8 cellular contexts compared by ENCODE assay signal in the genomic region with DNA sequence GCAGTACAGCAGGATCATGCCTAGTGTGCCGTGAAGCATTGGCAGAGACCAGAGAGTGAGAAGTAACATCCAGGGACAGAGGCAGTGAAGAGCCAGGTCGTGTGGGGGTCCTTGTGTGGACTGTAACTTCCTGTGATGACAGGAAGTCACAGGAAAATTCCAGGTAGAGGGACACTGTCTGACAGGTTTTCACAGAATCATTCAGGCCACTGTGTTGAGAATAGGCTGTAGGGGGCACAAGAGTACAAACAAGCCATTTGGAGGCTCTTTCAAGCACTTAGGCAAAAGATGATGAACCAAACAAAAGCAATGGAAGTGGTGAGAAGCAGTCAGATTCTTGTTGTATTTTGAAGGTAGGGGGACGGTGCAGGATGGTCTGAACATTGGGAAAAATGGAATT. TPM values are rescaled to one million over a fixed set of nuclear protein-coding genes. Genes with fewer than 3 reads are reported as not detected.
A peak's percentile ranks its signal among the peaks of the same experiment; 100 is the strongest.
DNase-seq lines count a peak whose midpoint lies in the region; ATAC-seq and TF ChIP-seq lines count a peak whose summit lies in the region.
"Had no signal": no experiment of that assay in that cellular context is flagged by ENCODE, and none has a peak within 500 bp of the region (broad histone marks: within the 10 kb centered on the region; RNA-seq: fewer than 3 reads in every experiment).

No MANE protein-coding gene starts in this region.

- H3K4me3 ChIP-seq in LNCaP clone FGC (ENCODE audit: low read depth, low read length) (no peak overlapping the region), liver (ENCODE audit: low read depth in 1 of 3, low read length in 3 of 3) (no peak overlapping the region)
- H3K4me3 ChIP-seq: SK-N-MC had no signal

- H3K4me1 ChIP-seq in liver (ENCODE audit: control insufficient read depth in 4 of 4, insufficient read depth in 4 of 4, low read length in 3 of 4): no peaks in the 10 kb centered on the region

- peak; percentile 95 for TF ChIP-seq RAD21 in liver (IDR thresholded peaks at IDR 0.05)

- TF ChIP-seq CTCF in LNCaP clone FGC (IDR thresholded peaks at IDR 0.05; ENCODE audit: control insufficient read depth, extremely low read depth, insufficient read depth) (peak; percentile 37), liver (IDR thresholded peaks at IDR 0.05; ENCODE audit: low read depth, low read length, missing input control) (peak; percentile 66)

- no peak overlapping the region for H3K9ac ChIP-seq in liver (ENCODE audit: low read depth in 1 of 2, low read length in 2 of 2)

- no peaks in the 10 kb centered on the region for H3K36me3 ChIP-seq in liver (ENCODE audit: control insufficient read depth in 4 of 4, insufficient read depth in 3 of 4, low read depth in 1 of 4, low read length in 3 of 4)

- H3K27ac ChIP-seq in liver (ENCODE audit: low read depth in 1 of 2, low read length in 2 of 2): no peak overlapping the region
- H3K27ac ChIP-seq: SK-N-MC had no signal

- no peaks in the 10 kb centered on the region for H3K9me3 ChIP-seq in liver (ENCODE audit: control insufficient read depth in 4 of 4, low read length in 3 of 4)

- 63% methylated on average over 3 of the region's 3 CpGs for WGBS in liver

- no peaks in the 10 kb centered on the region for H3K27me3 ChIP-seq in liver (ENCODE audit: control insufficient read depth in 4 of 4, insufficient read depth in 4 of 4, low read length in 3 of 4)

- ATAC-seq in GM19397 (IDR thresholded peaks at IDR 0.05; ENCODE audit: unreplicated experiment): no peak

- peak; percentile 31 for DNase-seq in GDM1 (lab: John Stamatoyannopoulos, UW)
- peak; percentile 3 for DNase-seq in LNCaP clone FGC (ENCODE audit: low read depth)
- DNase-seq in cerebellum (ENCODE audit: low spot score): peak; percentile 23
- DNase-seq in ecto neural progenitor cell (ENCODE audit: low spot score): no peak
- no peak for DNase-seq in NCI-H226

TF ChIP-seq in liver, 16 proteins besides CTCF, POLR2A, EP300 and RAD21:
- TF ChIP-seq GABPA (IDR thresholded peaks at IDR 0.05 in 1 of 2, conservative IDR thresholded peaks at IDR 0.05 in 1 of 2) (peak; percentile 37 to 49), YY1 (IDR thresholded peaks at IDR 0.05) (no peak), FOXA2 (IDR thresholded peaks at IDR 0.05) (no peak)
- TF ChIP-seq, protein P1, sequence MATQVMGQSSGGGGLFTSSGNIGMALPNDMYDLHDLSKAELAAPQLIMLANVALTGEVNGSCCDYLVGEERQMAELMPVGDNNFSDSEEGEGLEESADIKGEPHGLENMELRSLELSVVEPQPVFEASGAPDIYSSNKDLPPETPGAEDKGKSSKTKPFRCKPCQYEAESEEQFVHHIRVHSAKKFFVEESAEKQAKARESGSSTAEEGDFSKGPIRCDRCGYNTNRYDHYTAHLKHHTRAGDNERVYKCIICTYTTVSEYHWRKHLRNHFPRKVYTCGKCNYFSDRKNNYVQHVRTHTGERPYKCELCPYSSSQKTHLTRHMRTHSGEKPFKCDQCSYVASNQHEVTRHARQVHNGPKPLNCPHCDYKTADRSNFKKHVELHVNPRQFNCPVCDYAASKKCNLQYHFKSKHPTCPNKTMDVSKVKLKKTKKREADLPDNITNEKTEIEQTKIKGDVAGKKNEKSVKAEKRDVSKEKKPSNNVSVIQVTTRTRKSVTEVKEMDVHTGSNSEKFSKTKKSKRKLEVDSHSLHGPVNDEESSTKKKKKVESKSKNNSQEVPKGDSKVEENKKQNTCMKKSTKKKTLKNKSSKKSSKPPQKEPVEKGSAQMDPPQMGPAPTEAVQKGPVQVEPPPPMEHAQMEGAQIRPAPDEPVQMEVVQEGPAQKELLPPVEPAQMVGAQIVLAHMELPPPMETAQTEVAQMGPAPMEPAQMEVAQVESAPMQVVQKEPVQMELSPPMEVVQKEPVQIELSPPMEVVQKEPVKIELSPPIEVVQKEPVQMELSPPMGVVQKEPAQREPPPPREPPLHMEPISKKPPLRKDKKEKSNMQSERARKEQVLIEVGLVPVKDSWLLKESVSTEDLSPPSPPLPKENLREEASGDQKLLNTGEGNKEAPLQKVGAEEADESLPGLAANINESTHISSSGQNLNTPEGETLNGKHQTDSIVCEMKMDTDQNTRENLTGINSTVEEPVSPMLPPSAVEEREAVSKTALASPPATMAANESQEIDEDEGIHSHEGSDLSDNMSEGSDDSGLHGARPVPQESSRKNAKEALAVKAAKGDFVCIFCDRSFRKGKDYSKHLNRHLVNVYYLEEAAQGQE (IDR thresholded peaks at IDR 0.05): no peak
TF ChIP-seq in liver: peak in this region for 1.

RNA-seq across cellular contexts. Expression of a gene that starts 46.4 kb away (rescaled TPM):
- 13.6 TPM for total RNA-seq in cerebellum
- total RNA-seq in liver: 10 to 100 TPM; 11.0 to 64.6 TPM
- polyA plus RNA-seq in liver: 10 to 100 TPM; 16.4 to 36.5 TPM

Comparison
In these comparisons a context has a peak if more than half of its experiments do, and no peak if none do; other contexts are left out.
1. DNase-seq: peak in GDM1 (single experiment), LNCaP clone FGC (single experiment) and cerebellum (single experiment); none in ecto neural progenitor cell (single experiment) and NCI-H226 (single experiment).